ENCODE assay signal across 10 cellular contexts in the genomic region with DNA sequence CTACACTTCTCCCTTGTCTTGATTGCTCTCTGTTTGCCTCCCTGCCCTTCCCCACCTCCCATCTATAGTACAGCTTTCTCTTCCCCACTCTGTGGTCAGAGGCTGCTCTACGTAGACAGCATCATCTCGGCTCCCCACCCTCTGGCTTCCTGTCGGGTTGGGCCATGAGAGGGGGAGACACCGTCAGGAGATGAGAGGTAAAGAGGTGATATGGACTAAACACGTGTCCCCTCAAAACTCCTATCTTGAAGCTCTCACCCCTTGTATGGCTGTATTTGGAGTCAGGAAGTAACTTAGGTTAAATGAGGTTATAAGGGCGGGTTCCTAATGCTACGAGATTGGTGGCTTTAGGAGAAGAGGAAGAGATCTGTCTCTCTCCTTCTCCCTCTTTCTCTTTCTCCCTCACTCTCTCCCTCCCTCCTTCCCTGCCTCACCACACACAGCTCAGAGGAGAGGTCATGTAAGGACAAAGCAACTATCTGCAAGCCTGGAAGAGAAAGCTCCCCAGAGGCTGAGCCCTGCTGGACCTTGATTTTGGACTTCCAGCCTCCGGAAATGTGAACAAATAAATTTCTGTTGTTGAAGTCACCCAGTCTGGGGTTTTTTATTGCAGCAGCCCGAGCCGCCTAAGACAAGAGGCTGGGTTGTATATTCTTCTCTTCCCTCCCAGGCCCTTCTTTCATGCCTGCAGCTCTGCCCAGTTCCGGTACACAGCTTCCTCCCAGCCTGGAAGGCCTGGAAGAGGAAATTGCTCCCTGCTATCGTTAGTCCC.
A peak's percentile ranks its signal among the peaks of the same experiment; 100 is the strongest.
DNase-seq lines count a peak whose midpoint lies in the region; ATAC-seq and TF ChIP-seq lines count a peak whose summit lies in the region.
"Had no signal": no experiment of that assay in that cellular context is flagged by ENCODE, and none has a peak within 500 bp of the region (broad histone marks: within the 10 kb centered on the region; RNA-seq: fewer than 3 reads in every experiment).

No MANE protein-coding gene starts in this region.

- intact Hi-C loops in activated naive CD4-positive, alpha-beta T cell treated with anti-CD3 and anti-CD28 coated beads for 36 hours (cut with micrococcal nuclease): loop anchor here (2.0 to 5.0 kb wide), 2 partner anchors 937 to 1356 kb away; no protein-coding TSS in a partner anchor
- intact Hi-C loops in upper lobe of right lung (cut with DNase I) (loop anchor here (5.0 kb wide), 1 partner anchor 952 kb away; no protein-coding TSS in a partner anchor), esophagus squamous epithelium (cut with DNase I) (loop anchor here (10.0 kb wide), 1 partner anchor 954 kb away; no protein-coding TSS in a partner anchor)

- peak overlapping the region; percentile 46 for H3K4me3 ChIP-seq in OCI-LY3 (ENCODE audit: low read length)
- no peak overlapping the region for H3K4me3 ChIP-seq in upper lobe of right lung
- no peak overlapping the region for H3K4me3 ChIP-seq in esophagus squamous epithelium
- no peak overlapping the region for H3K4me3 ChIP-seq in trophoblast cell (ENCODE audit: low read depth, low read length)

- no peak overlapping the region for H4K91ac ChIP-seq in trophoblast cell (ENCODE audit: low read depth, low read length)

- no peaks in the 10 kb centered on the region for H3K36me3 Mint-ChIP-seq in activated naive CD4-positive, alpha-beta T cell treated with anti-CD3 and anti-CD28 coated beads for 36 hours (ENCODE audit: low read depth)
- H3K36me3 Mint-ChIP-seq in central memory CD8-positive, alpha-beta T cell (ENCODE audit: insufficient read depth): peaks cover 3% of the 10 kb centered on the region

- H2AFZ ChIP-seq in OCI-LY3 (ENCODE audit: low read depth, low read length) (peak overlapping the region; percentile 67), trophoblast cell (ENCODE audit: insufficient read depth, low read length, poor library complexity) (no peak overlapping the region)

- CTCF ChIA-PET in activated naive CD4-positive, alpha-beta T cell treated with anti-CD3 and anti-CD28 coated beads for 36 hours (lab: Charles Lee): interaction anchor here (0.6 to 3.4 kb wide), 12 partner anchors 13 to 1012 kb away, joined by 3 to 43 read pairs (median 3); no protein-coding TSS in a partner anchor

- H3K4ac ChIP-seq in trophoblast cell (ENCODE audit: low read depth, low read length): no peak overlapping the region

- H3K4me1 Mint-ChIP-seq in activated naive CD4-positive, alpha-beta T cell treated with anti-CD3 and anti-CD28 coated beads for 36 hours (ENCODE audit: low read depth): peaks cover 20% of the 10 kb centered on the region
- H3K4me1 Mint-ChIP-seq in central memory CD8-positive, alpha-beta T cell: peaks cover 19% of the 10 kb centered on the region

- TF ChIP-seq POLR2A in esophagus squamous epithelium (IDR thresholded peaks at IDR 0.05): no peak

- H3K23ac ChIP-seq in trophoblast cell (ENCODE audit: low read length): no peak overlapping the region

- no peak overlapping the region for H2AK5ac ChIP-seq in trophoblast cell (ENCODE audit: low read length)

- H3K9me3 ChIP-seq in OCI-LY3 (ENCODE audit: insufficient read depth, low read length) (no peaks in the 10 kb centered on the region), upper lobe of right lung (no peaks in the 10 kb centered on the region), esophagus squamous epithelium (no peaks in the 10 kb centered on the region), trophoblast cell (ENCODE audit: insufficient read depth, low read depth, low read length) (no peaks in the 10 kb centered on the region)
- H3K9me3 ChIP-seq: testis had no signal

- H2BK120ac ChIP-seq in trophoblast cell (ENCODE audit: insufficient read depth, low read length, poor library complexity): no peak overlapping the region

- H3K14ac ChIP-seq in trophoblast cell (ENCODE audit: low read length): no peak overlapping the region

- no peak overlapping the region for H3K4me3 Mint-ChIP-seq in activated naive CD4-positive, alpha-beta T cell treated with anti-CD3 and anti-CD28 coated beads for 36 hours
- no peak overlapping the region for H3K4me3 Mint-ChIP-seq in central memory CD8-positive, alpha-beta T cell

- H3K4me1 ChIP-seq in OCI-LY3 (ENCODE audit: low read length) (peaks cover 16% of the 10 kb centered on the region), upper lobe of right lung (peaks cover 8% of the 10 kb centered on the region), esophagus squamous epithelium (no peaks in the 10 kb centered on the region), trophoblast cell (ENCODE audit: control insufficient read depth in 1 of 2, insufficient read depth in 2 of 2, low read length in 2 of 2) (no peaks in the 10 kb centered on the region)
- H3K4me1 ChIP-seq: testis had no signal

- peak overlapping the region; percentile 2 for H3K27ac Mint-ChIP-seq in activated naive CD4-positive, alpha-beta T cell treated with anti-CD3 and anti-CD28 coated beads for 36 hours
- no peak overlapping the region for H3K27ac Mint-ChIP-seq in central memory CD8-positive, alpha-beta T cell (ENCODE audit: low read depth)

- H3K27ac ChIP-seq in OCI-LY3 (ENCODE audit: low read length): no peak overlapping the region
- H3K27ac ChIP-seq in upper lobe of right lung: no peak overlapping the region
- H3K27ac ChIP-seq in esophagus squamous epithelium: peak overlapping the region in 1 of 4 donors; percentile 5
- H3K27ac ChIP-seq in trophoblast cell (ENCODE audit: low read depth, low read length): no peak overlapping the region
- H3K27ac ChIP-seq: C4-2B, testis had no signal

- H4K12ac ChIP-seq in trophoblast cell (ENCODE audit: low read depth, low read length): no peak overlapping the region

- DNase-seq in activated naive CD4-positive, alpha-beta T cell treated with anti-CD3 and anti-CD28 coated beads for 36 hours: peak; percentile 62
- no peak for DNase-seq in activated naive CD4-positive, alpha-beta T cell treated with Interleukin-2 at 50 U/mL for 16 hours
- DNase-seq in central memory CD8-positive, alpha-beta T cell (ENCODE audit: low spot score in 2 of 2): peak in 1 of 2 donors; percentile 17
- DNase-seq in upper lobe of right lung (no peak), esophagus squamous epithelium (lab: John Stamatoyannopoulos, UW) (no peak), NCI-H2107 treated with DMSO at 0.1 percent for 48 hours (lab: John Stamatoyannopoulos, UW; ENCODE audit: unreplicated experiment) (no peak), trophoblast cell (no peak)
- DNase-seq: testis had no signal

- H3K9me3 Mint-ChIP-seq in activated naive CD4-positive, alpha-beta T cell treated with anti-CD3 and anti-CD28 coated beads for 36 hours: no peaks in the 10 kb centered on the region
- no peaks in the 10 kb centered on the region for H3K9me3 Mint-ChIP-seq in central memory CD8-positive, alpha-beta T cell

- no peak overlapping the region for H3K18ac ChIP-seq in trophoblast cell (ENCODE audit: low read length)

- H3K79me1 ChIP-seq in trophoblast cell (ENCODE audit: low read length): no peaks in the 10 kb centered on the region

- 40 to 41% methylated on average over 11 to 12 of the region's 12 CpGs for WGBS in esophagus squamous epithelium, 2 donors
- WGBS in trophoblast cell (ENCODE audit: extremely low coverage, insufficient coverage, insufficient read length): no CpG with 5 or more reads among the region's 12 CpGs

- H3K9ac ChIP-seq in OCI-LY3 (ENCODE audit: low read length) (peak overlapping the region; percentile 15; the same call in 1 of the 2 replicates), trophoblast cell (ENCODE audit: low read length) (no peak overlapping the region)

- H2BK5ac ChIP-seq in trophoblast cell (ENCODE audit: low read depth, low read length, poor library complexity): no peak overlapping the region

- no peaks in the 10 kb centered on the region for H3K36me3 ChIP-seq in OCI-LY3 (replicated peaks; ENCODE audit: low read depth, low read length)
- no peaks in the 10 kb centered on the region for H3K36me3 ChIP-seq in upper lobe of right lung
- H3K36me3 ChIP-seq in esophagus squamous epithelium: no peaks in the 10 kb centered on the region
- no peaks in the 10 kb centered on the region for H3K36me3 ChIP-seq in trophoblast cell (ENCODE audit: control insufficient read depth in 1 of 2, insufficient read depth in 2 of 2, low read length in 2 of 2)

- peaks cover 5% of the 10 kb centered on the region for H3K27me3 Mint-ChIP-seq in activated naive CD4-positive, alpha-beta T cell treated with anti-CD3 and anti-CD28 coated beads for 36 hours (ENCODE audit: low read depth)
- peaks cover 16% of the 10 kb centered on the region for H3K27me3 Mint-ChIP-seq in central memory CD8-positive, alpha-beta T cell

- TF ChIP-seq CTCF in OCI-LY3 (IDR thresholded peaks at IDR 0.05; ENCODE audit: low read depth, low read length) (no peak), upper lobe of right lung (IDR thresholded peaks at IDR 0.05) (no peak), esophagus squamous epithelium (IDR thresholded peaks at IDR 0.05) (no peak)

- H2BK12ac ChIP-seq in trophoblast cell (ENCODE audit: low read length): no peak overlapping the region

- H3K27me3 ChIP-seq in OCI-LY3 (ENCODE audit: low read depth, low read length) (peaks cover 3% of the 10 kb centered on the region; the same call in 1 of the 2 replicates), upper lobe of right lung (no peaks in the 10 kb centered on the region), esophagus squamous epithelium (no peaks in the 10 kb centered on the region), trophoblast cell (ENCODE audit: insufficient read depth, low read length) (no peaks in the 10 kb centered on the region)
- H3K27me3 ChIP-seq: testis had no signal

- H3K79me2 ChIP-seq in OCI-LY3 (ENCODE audit: low read length): no peaks in the 10 kb centered on the region
- no peaks in the 10 kb centered on the region for H3K79me2 ChIP-seq in trophoblast cell (ENCODE audit: control insufficient read depth, insufficient read depth, low read length, poor library complexity)

- H4K20me1 ChIP-seq in OCI-LY3 (ENCODE audit: insufficient read depth, low read length): no peaks in the 10 kb centered on the region

- H3K4me2 ChIP-seq in OCI-LY3 (ENCODE audit: low read length): peak overlapping the region; percentile 59
- H3K4me2 ChIP-seq in trophoblast cell (ENCODE audit: low read length): no peak overlapping the region

- no peak overlapping the region for H4K8ac ChIP-seq in trophoblast cell (ENCODE audit: low read depth, low read length)

- peak; percentile 76 for ATAC-seq in central memory CD8-positive, alpha-beta T cell (replicated peaks; ENCODE audit: extremely low read depth, poor library complexity, severe bottlenecking)
- ATAC-seq in upper lobe of right lung: peak; percentile 52
